34 cellular contexts compared by ENCODE assay signal in genomic region chr7:116261904-116262303, GRCh38. TPM values are rescaled to one million over a fixed set of nuclear protein-coding genes. Genes with fewer than 3 reads are reported as not detected.
DNase-seq lines count a peak whose midpoint lies in the region; ATAC-seq and TF ChIP-seq lines count a peak whose summit lies in the region.
"Had no signal": no experiment of that assay in that cellular context is flagged by ENCODE, and none has a peak within 500 bp of the region (broad histone marks: within the 10 kb centered on the region; RNA-seq: fewer than 3 reads in every experiment).

No MANE protein-coding gene starts in this region.

- dilution Hi-C loops in IMR-90 (cut with HindIII; ENCODE audit: low sequenced_read_pairs, unreplicated experiment) = loop anchor here (25.0 kb wide), 1 partner anchor 250 kb away; no protein-coding TSS in a partner anchor
- dilution Hi-C loops in mammary epithelial cell (cut with HindIII; ENCODE audit: low sequenced_read_pairs) = no loop called here

- in situ Hi-C loops in IMR-90 (cut with MboI; ENCODE audit: low sequenced_read_pairs) (loop anchor here (5.0 kb wide), 1 partner anchor 260 kb away; no protein-coding TSS in a partner anchor), mammary epithelial cell (cut with MboI; ENCODE audit: low sequenced_read_pairs in 2 of 2) (loop anchor here (5.0 to 10.0 kb wide), 4 partner anchors 55 to 260 kb away; no protein-coding TSS in a partner anchor)

- H3K4me1 Mint-ChIP-seq in natural killer cell = peaks cover 19 to 31% of the 10 kb centered on the region in 2 donors
- peaks cover 0 to 24% of the 10 kb centered on the region in 2 donors for H3K4me1 Mint-ChIP-seq in natural killer cell treated with Interleukin-12 subunit alpha and Interleukin-12 subunit beta and Interleukin-15 and Interleukin-18, amount 100 ng/mL, for 72 hours (ENCODE audit: low read depth in 2 of 2)
- H3K4me1 Mint-ChIP-seq in stimulated activated naive CD8-positive, alpha-beta T cell treated with anti-CD3 and anti-CD28 coated beads, Interleukin-15, amount 100 ng/mL, for 72 hours = peaks cover 5% of the 10 kb centered on the region
- H3K4me1 Mint-ChIP-seq: endodermal cell had no signal

- peak overlapping the region; percentile 75 for H4K91ac ChIP-seq in IMR-90 (ENCODE audit: insufficient read depth, low read depth, low read length)

- peak overlapping the region in 1 of 2 experiments; percentile 33; a peak in 2 of 4 replicates for H4K8ac ChIP-seq in IMR-90 (ENCODE audit: low read depth in 2 of 2, low read length in 2 of 2)

- H3K27ac Mint-ChIP-seq in natural killer cell = peak overlapping the region; percentile 66 to 73
- H3K27ac Mint-ChIP-seq in natural killer cell treated with Interleukin-12 subunit alpha and Interleukin-12 subunit beta and Interleukin-15 and Interleukin-18, amount 100 ng/mL, for 72 hours = no peak overlapping the region
- H3K27ac Mint-ChIP-seq in stimulated activated naive CD8-positive, alpha-beta T cell treated with anti-CD3 and anti-CD28 coated beads, Interleukin-15, amount 100 ng/mL, for 72 hours = no peak overlapping the region
- H3K27ac Mint-ChIP-seq: activated CD8-positive, alpha-beta memory T cell treated with anti-CD3 and anti-CD28 coated beads, Interleukin-2, amount 10 ng/mL, durations not matched to agents 7 days and 5 days; activated naive CD8-positive, alpha-beta T cell; dendritic cell treated with granulocyte-macrophage colony-stimulating factor and Interleukin-4, amounts not matched to agents 40 ng/mL and 50 ng/mL, for 4 days; endodermal cell; progenitor cell of endocrine pancreas had no signal

- no peak overlapping the region for H3K23ac ChIP-seq in IMR-90 (ENCODE audit: low read depth, low read length)

- CTCF ChIA-PET in IMR-90 (lab: Yijun Ruan, JAX) = no interaction called here
- CTCF ChIA-PET in mammary epithelial cell (lab: Charles Lee; ENCODE audit: low non-redundant PET) = no interaction called here

- H3K27me3 ChIP-seq in IMR-90 (ENCODE audit: control insufficient read depth, insufficient read depth, low read length) (no peaks in the 10 kb centered on the region), mammary epithelial cell (ENCODE audit: insufficient read depth, low read length) (no peaks in the 10 kb centered on the region)
- H3K27me3 ChIP-seq: ascending aorta; BLaER1 treated with 17β-estradiol and CSF1 and Interleukin-3, amounts not matched to agents 10 nM and 100 nM; esophagus squamous epithelium; testis had no signal

- H2AFZ ChIP-seq in IMR-90 (replicated peaks; ENCODE audit: low read length, poor library complexity) (no peak overlapping the region), mammary epithelial cell (ENCODE audit: low read depth, low read length) (no peak overlapping the region)

- H4K20me1 ChIP-seq in IMR-90 (ENCODE audit: insufficient read depth, low read length) = no peaks in the 10 kb centered on the region
- no peaks in the 10 kb centered on the region for H4K20me1 ChIP-seq in mammary epithelial cell (ENCODE audit: insufficient read depth, low read length)
- H4K20me1 ChIP-seq: BLaER1 treated with 17β-estradiol and CSF1 and Interleukin-3, amounts not matched to agents 10 nM and 100 nM had no signal

- H3K27me3 Mint-ChIP-seq in natural killer cell (ENCODE audit: low read depth in 2 of 2) = peaks cover 9 to 12% of the 10 kb centered on the region in 2 donors
- H3K27me3 Mint-ChIP-seq in natural killer cell treated with Interleukin-12 subunit alpha and Interleukin-12 subunit beta and Interleukin-15 and Interleukin-18, amount 100 ng/mL, for 72 hours = peaks cover 9 to 11% of the 10 kb centered on the region in 2 donors
- H3K27me3 Mint-ChIP-seq in stimulated activated naive CD8-positive, alpha-beta T cell treated with anti-CD3 and anti-CD28 coated beads, Interleukin-15, amount 100 ng/mL, for 72 hours = peaks cover 14% of the 10 kb centered on the region
- H3K27me3 Mint-ChIP-seq: progenitor cell of endocrine pancreas had no signal

- peak overlapping the region; percentile 95 for H2BK15ac ChIP-seq in IMR-90 (ENCODE audit: low read depth, low read length)

- peak overlapping the region; percentile 70 for H2BK120ac ChIP-seq in IMR-90 (ENCODE audit: low read depth, low read length)

- H3K4me2 ChIP-seq in IMR-90 (ENCODE audit: low read depth, low read length) = no peak overlapping the region
- H3K4me2 ChIP-seq in mammary epithelial cell (ENCODE audit: insufficient read depth, low read depth, low read length) = no peak overlapping the region
- H3K4me2 ChIP-seq: BLaER1 treated with 17β-estradiol and CSF1 and Interleukin-3, amounts not matched to agents 10 nM and 100 nM had no signal

- H3K4me3 ChIP-seq in IMR-90 (ENCODE audit: insufficient read depth, low read depth, low read length) (no peak overlapping the region), mammary epithelial cell (replicated peaks in 1 of 3; ENCODE audit: insufficient read depth in 1 of 3, low read depth in 2 of 3, low read length in 3 of 3) (no peak overlapping the region)
- H3K4me3 ChIP-seq: ascending aorta; BLaER1 treated with 17β-estradiol and CSF1 and Interleukin-3, amounts not matched to agents 10 nM and 100 nM; esophagus squamous epithelium; testis had no signal

- no peak overlapping the region for H3K27ac ChIP-seq in IMR-90 (ENCODE audit: insufficient read depth, low read length)
- peak overlapping the region; percentile 91 for H3K27ac ChIP-seq in mammary epithelial cell (ENCODE audit: insufficient read depth, low read depth, low read length)
- H3K27ac ChIP-seq: ascending aorta; BLaER1 treated with 17β-estradiol and CSF1 and Interleukin-3, amounts not matched to agents 10 nM and 100 nM; esophagus squamous epithelium; HL-60; testis; VCaP had no signal

- no peaks in the 10 kb centered on the region for H3K9me3 Mint-ChIP-seq in natural killer cell
- H3K9me3 Mint-ChIP-seq in natural killer cell treated with Interleukin-12 subunit alpha and Interleukin-12 subunit beta and Interleukin-15 and Interleukin-18, amount 100 ng/mL, for 72 hours = no peaks in the 10 kb centered on the region
- no peaks in the 10 kb centered on the region for H3K9me3 Mint-ChIP-seq in stimulated activated naive CD8-positive, alpha-beta T cell treated with anti-CD3 and anti-CD28 coated beads, Interleukin-15, amount 100 ng/mL, for 72 hours
- H3K9me3 Mint-ChIP-seq: dendritic cell treated with granulocyte-macrophage colony-stimulating factor and Interleukin-4, amounts not matched to agents 40 ng/mL and 50 ng/mL, for 4 days; endodermal cell had no signal

- H2AK9ac ChIP-seq in IMR-90 (replicated peaks; ENCODE audit: low read depth, low read length, poor library complexity) = peak overlapping the region; percentile 46

- H3K36me3 ChIP-seq in IMR-90 (ENCODE audit: control insufficient read depth, insufficient read depth, low read length) = peaks cover 3% of the 10 kb centered on the region; the same call in 1 of the 2 replicates
- peaks cover 7% of the 10 kb centered on the region for H3K36me3 ChIP-seq in mammary epithelial cell (ENCODE audit: insufficient read depth, low read length)
- H3K36me3 ChIP-seq: BLaER1 treated with 17β-estradiol and CSF1 and Interleukin-3, amounts not matched to agents 10 nM and 100 nM had no signal

- BruUV-seq in IMR-90 (replicated peaks; lab: Mats Ljungman, UMichigan) = no TSS peak
- BruUV-seq in mammary epithelial cell (replicated peaks; lab: Mats Ljungman, UMichigan) = no TSS peak

- H3K4me1 ChIP-seq in IMR-90 (ENCODE audit: control insufficient read depth, insufficient read depth, low read length) (peaks cover 17% of the 10 kb centered on the region; the same call in 1 of the 2 replicates), mammary epithelial cell (ENCODE audit: insufficient read depth, low read length) (peaks cover 37% of the 10 kb centered on the region)
- H3K4me1 ChIP-seq: BLaER1 treated with 17β-estradiol and CSF1 and Interleukin-3, amounts not matched to agents 10 nM and 100 nM; testis had no signal

- H2AK5ac ChIP-seq in IMR-90 (ENCODE audit: low read depth, low read length) = peak overlapping the region; percentile 96

- peaks cover 9% of the 10 kb centered on the region; the same call in 1 of the 2 replicates for H3K9me1 ChIP-seq in IMR-90 (ENCODE audit: insufficient read depth, low read length)

- WGBS in IMR-90 (ENCODE audit: extremely low coverage in 2 of 2, insufficient read length in 1 of 2), 2 experiments = 94% methylated on average over 3 of the region's 3 CpGs; no CpG with 5 or more reads in 1 of the 2 experiments
- WGBS in mammary epithelial cell (ENCODE audit: low coverage, missing lambda C conversion rate) = 100% methylated on average over 3 of the region's 3 CpGs

- no peak overlapping the region for H3K4me3 Mint-ChIP-seq in natural killer cell
- no peak overlapping the region for H3K4me3 Mint-ChIP-seq in natural killer cell treated with Interleukin-12 subunit alpha and Interleukin-12 subunit beta and Interleukin-15 and Interleukin-18, amount 100 ng/mL, for 72 hours
- no peak overlapping the region for H3K4me3 Mint-ChIP-seq in stimulated activated naive CD8-positive, alpha-beta T cell treated with anti-CD3 and anti-CD28 coated beads, Interleukin-15, amount 100 ng/mL, for 72 hours
- H3K4me3 Mint-ChIP-seq: activated CD8-positive, alpha-beta memory T cell treated with anti-CD3 and anti-CD28 coated beads, Interleukin-2, amount 10 ng/mL, durations not matched to agents 7 days and 5 days; activated naive CD8-positive, alpha-beta T cell; dendritic cell treated with granulocyte-macrophage colony-stimulating factor and Interleukin-4, amounts not matched to agents 40 ng/mL and 50 ng/mL, for 4 days; endodermal cell had no signal

- H2BK20ac ChIP-seq in IMR-90 (ENCODE audit: low read depth, low read length) = peak overlapping the region; percentile 68

- H3K79me2 ChIP-seq in mammary epithelial cell (ENCODE audit: insufficient read depth, low read length) = no peaks in the 10 kb centered on the region

- H3K18ac ChIP-seq in IMR-90 (ENCODE audit: low read depth, low read length) = peak overlapping the region; percentile 73; the same call in 1 of the 2 replicates

- peaks cover 12% of the 10 kb centered on the region for H3K36me3 Mint-ChIP-seq in natural killer cell
- H3K36me3 Mint-ChIP-seq in natural killer cell treated with Interleukin-12 subunit alpha and Interleukin-12 subunit beta and Interleukin-15 and Interleukin-18, amount 100 ng/mL, for 72 hours = no peaks in the 10 kb centered on the region

- POLR2A ChIA-PET in IMR-90 (lab: Charles Lee; ENCODE audit: unreplicated experiment) = no interaction called here

- DNase-seq in natural killer cell (no peak), IMR-90 (no peak), mammary epithelial cell (peak; percentile 70), GOT3 (lab: John Stamatoyannopoulos, UW) (no peak)
- DNase-seq in natural killer cell treated with Interleukin-12 subunit alpha and Interleukin-12 subunit beta and Interleukin-15 and Interleukin-18, amount 100 ng/mL, for 72 hours (ENCODE audit: low spot score) = no peak
- no peak for DNase-seq in stimulated activated naive CD8-positive, alpha-beta T cell treated with anti-CD3 and anti-CD28 coated beads, Interleukin-15, amount 100 ng/mL, for 72 hours
- DNase-seq: activated CD4-positive, alpha-beta T cell treated with anti-CD3 and anti-CD28 coated beads, Interleukin-2, amount 50 U/mL, for 1 hour; activated CD8-positive, alpha-beta memory T cell treated with anti-CD3 and anti-CD28 coated beads, Interleukin-2, amount 10 ng/mL, durations not matched to agents 7 days and 5 days; Calu3; central memory CD4-positive, alpha-beta T cell; DMS79 treated with DMSO at 0.1 percent for 48 hours; endodermal cell; esophagus squamous epithelium; H7; Kasumi-1; mesendoderm; MV-4-11; NCI-H1694; NCI-H510A; PC-3; SHP77; stimulated activated CD4-positive, alpha-beta T cell treated with anti-CD3 and anti-CD28 coated beads, Interleukin-12 subunit alpha, Interleukin-12 subunit beta, amount 100 ng/mL, for 4 hours; stimulated activated CD4-positive, alpha-beta T cell treated with anti-CD3 and anti-CD28 coated beads, Interleukin-4, amount 100 ng/mL, for 1 hour; testis had no signal

- H4K5ac ChIP-seq in IMR-90 (ENCODE audit: low read depth, low read length) = peak overlapping the region; percentile 32; the same call in 1 of the 2 replicates

- H3K9ac ChIP-seq in IMR-90 (ENCODE audit: low read depth, low read length) (no peak overlapping the region), mammary epithelial cell (ENCODE audit: insufficient read depth, low read length) (no peak overlapping the region)
- H3K9ac ChIP-seq: BLaER1 treated with 17β-estradiol and CSF1 and Interleukin-3, amounts not matched to agents 10 nM and 100 nM had no signal

- H3K9me3 ChIP-seq in IMR-90 (ENCODE audit: control insufficient read depth, insufficient read depth, low read length) = no peaks in the 10 kb centered on the region
- no peaks in the 10 kb centered on the region for H3K9me3 ChIP-seq in mammary epithelial cell (replicated peaks; ENCODE audit: insufficient read depth, low read length)
- H3K9me3 ChIP-seq: ascending aorta; BLaER1 treated with 17β-estradiol and CSF1 and Interleukin-3, amounts not matched to agents 10 nM and 100 nM; esophagus squamous epithelium; testis had no signal

- H3K14ac ChIP-seq in IMR-90 (replicated peaks; ENCODE audit: low read depth, low read length) = no peak overlapping the region

- H2BK5ac ChIP-seq in IMR-90 (ENCODE audit: low read depth, low read length, poor library complexity, severe bottlenecking) = peak overlapping the region; percentile 52

- no peak for TF ChIP-seq RAD21 in IMR-90 (IDR thresholded peaks at IDR 0.05; ENCODE audit: low read length)

- peak overlapping the region; percentile 77 for H3K4ac ChIP-seq in IMR-90 (ENCODE audit: low read depth, low read length)

- intact Hi-C loops in natural killer cell (cut with micrococcal nuclease) (no loop called here), IMR-90 (cut with micrococcal nuclease) (no loop called here), mammary epithelial cell (cut with micrococcal nuclease) (loop anchor here (5.0 kb wide), 2 partner anchors 45 to 135 kb away; no protein-coding TSS in a partner anchor)

- H3K56ac ChIP-seq in IMR-90 (ENCODE audit: extremely low read depth, insufficient read depth, low read length) = no peak overlapping the region

- TF ChIP-seq CTCF in natural killer cell (IDR thresholded peaks at IDR 0.05) = no peak
- no peak for TF ChIP-seq CTCF in IMR-90 (conservative IDR thresholded peaks at IDR 0.05; ENCODE audit: low read depth, low read length)
- no peak for TF ChIP-seq CTCF in mammary epithelial cell (conservative IDR thresholded peaks at IDR 0.05 in 1 of 2, IDR thresholded peaks at IDR 0.05 in 1 of 2; ENCODE audit: extremely low read depth in 1 of 2, insufficient read depth in 1 of 2, low read depth in 1 of 2, low read length in 2 of 2)

- no peak for TF ChIP-seq POLR2A in IMR-90 (IDR thresholded peaks at IDR 0.05; ENCODE audit: low read depth, low read length)

- ATAC-seq in natural killer cell (no peak), IMR-90 (ENCODE audit: low read depth) (no peak), HG03460 (IDR thresholded peaks at IDR 0.05; ENCODE audit: unreplicated experiment) (no peak), GM21576 (IDR thresholded peaks at IDR 0.05; ENCODE audit: unreplicated experiment) (no peak)
- no peak for ATAC-seq in natural killer cell treated with Interleukin-12 subunit alpha and Interleukin-12 subunit beta and Interleukin-15 and Interleukin-18, amount 100 ng/mL, for 72 hours
- peak; percentile 26 for ATAC-seq in stimulated activated naive CD8-positive, alpha-beta T cell treated with anti-CD3 and anti-CD28 coated beads, Interleukin-15, amount 100 ng/mL, for 72 hours
- ATAC-seq: activated CD8-positive, alpha-beta memory T cell treated with anti-CD3 and anti-CD28 coated beads, Interleukin-2, amount 10 ng/mL, durations not matched to agents 7 days and 5 days; PC-3; sciatic nerve had no signal

- H3K79me1 ChIP-seq in IMR-90 (ENCODE audit: low read depth in 1 of 2, low read length in 2 of 2) = peaks cover 16 to 39% of the 10 kb centered on the region in 2 experiments

RNA-seq across cellular contexts. Expression of gene TES, which starts 51.6 kb away (rescaled TPM):
- total RNA-seq in natural killer cell (100 to 1,000 TPM; 220 to 269 (median 227) TPM), IMR-90 (2012; rRNA removed) (83.3 and 91.9 TPM in 2 replicates), mammary epithelial cell (100 to 1,000 TPM; 189 to 424 TPM)
- 100 to 1,000 TPM in 1 of 2 donors, 10 to 100 TPM in 1; 69.1 to 124 TPM for total RNA-seq in natural killer cell treated with Interleukin-12 subunit alpha and Interleukin-12 subunit beta and Interleukin-15 and Interleukin-18, amount 100 ng/mL, for 72 hours
- polyA plus RNA-seq in IMR-90 (2012; rRNA removed) (49.7 and 54.0 TPM in 2 replicates), mammary epithelial cell (113 TPM)
- 20.3 and 32.9 TPM in 2 replicates for polyA plus RNA-seq in IMR-90 (2012; cell fraction: cytosol; rRNA removed)
- 17.8 and 73.1 TPM in 2 replicates for polyA plus RNA-seq in IMR-90 (2012; cell fraction: nucleus; rRNA removed; ENCODE audit: low replicate concordance)
- polyA minus RNA-seq in mammary epithelial cell = 210 TPM

Comparison
In these comparisons a context has a peak if more than half of its experiments do, and no peak if none do; other contexts are left out.
1. H3K27ac Mint-ChIP-seq: peak in natural killer cell (2 of 2); none in natural killer cell treated with Interleukin-12 subunit alpha and Interleukin-12 subunit beta and Interleukin-15 and Interleukin-18, amount 100 ng/mL, for 72 hours (0 of 2) and stimulated activated naive CD8-positive, alpha-beta T cell treated with anti-CD3 and anti-CD28 coated beads, Interleukin-15, amount 100 ng/mL, for 72 hours (0 of 2).